Comparison of ENCODE assay signal across 1 cellular context in the genomic region with DNA sequence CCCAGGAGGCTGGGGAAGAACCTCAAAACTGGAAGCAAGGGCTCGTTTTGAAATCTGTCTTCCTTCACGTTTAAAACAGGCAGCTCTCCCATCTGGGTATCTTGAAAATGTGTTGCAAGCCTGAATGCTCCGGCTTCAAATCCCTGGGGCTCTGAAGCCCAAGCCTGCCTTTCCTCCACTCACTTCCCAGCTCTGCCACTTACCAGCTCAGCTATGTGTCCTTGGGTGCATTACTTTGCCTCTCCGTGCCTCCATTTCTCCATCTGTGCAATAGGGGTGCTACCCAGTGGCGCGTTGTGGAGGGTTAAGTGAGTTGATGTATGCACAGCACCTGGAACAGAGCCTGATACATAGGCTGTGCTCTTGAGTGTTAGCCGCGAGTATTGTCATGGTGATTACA.
TF ChIP-seq lines count a peak whose summit lies in the region.

No MANE protein-coding gene starts in this region.

TF ChIP-seq in IMR-90, 13 proteins besides CTCF, POLR2A, EP300 and RAD21 (continued from another document):
- TF ChIP-seq, protein P1, sequence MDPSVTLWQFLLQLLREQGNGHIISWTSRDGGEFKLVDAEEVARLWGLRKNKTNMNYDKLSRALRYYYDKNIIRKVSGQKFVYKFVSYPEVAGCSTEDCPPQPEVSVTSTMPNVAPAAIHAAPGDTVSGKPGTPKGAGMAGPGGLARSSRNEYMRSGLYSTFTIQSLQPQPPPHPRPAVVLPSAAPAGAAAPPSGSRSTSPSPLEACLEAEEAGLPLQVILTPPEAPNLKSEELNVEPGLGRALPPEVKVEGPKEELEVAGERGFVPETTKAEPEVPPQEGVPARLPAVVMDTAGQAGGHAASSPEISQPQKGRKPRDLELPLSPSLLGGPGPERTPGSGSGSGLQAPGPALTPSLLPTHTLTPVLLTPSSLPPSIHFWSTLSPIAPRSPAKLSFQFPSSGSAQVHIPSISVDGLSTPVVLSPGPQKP (IDR thresholded peaks at IDR 0.05; ENCODE audit: borderline replicate concordance, low read depth, low read length) = no peak
- no peak for TF ChIP-seq RCOR1 (IDR thresholded peaks at IDR 0.05; ENCODE audit: insufficient replicate concordance, low read length)
- TF ChIP-seq MAFK (IDR thresholded peaks at IDR 0.05; ENCODE audit: low read depth, low read length) = no peak
- no peak for TF ChIP-seq MXI1 (IDR thresholded peaks at IDR 0.05; ENCODE audit: borderline replicate concordance, low read depth, low read length)
- no peak for TF ChIP-seq NFE2L2 (IDR thresholded peaks at IDR 0.05; ENCODE audit: low read depth, low read length)
- TF ChIP-seq, protein P2, sequence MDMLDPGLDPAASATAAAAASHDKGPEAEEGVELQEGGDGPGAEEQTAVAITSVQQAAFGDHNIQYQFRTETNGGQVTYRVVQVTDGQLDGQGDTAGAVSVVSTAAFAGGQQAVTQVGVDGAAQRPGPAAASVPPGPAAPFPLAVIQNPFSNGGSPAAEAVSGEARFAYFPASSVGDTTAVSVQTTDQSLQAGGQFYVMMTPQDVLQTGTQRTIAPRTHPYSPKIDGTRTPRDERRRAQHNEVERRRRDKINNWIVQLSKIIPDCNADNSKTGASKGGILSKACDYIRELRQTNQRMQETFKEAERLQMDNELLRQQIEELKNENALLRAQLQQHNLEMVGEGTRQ (IDR thresholded peaks at IDR 0.05; ENCODE audit: low read depth, low read length) = no peak
- TF ChIP-seq BHLHE40 (IDR thresholded peaks at IDR 0.05; ENCODE audit: low read depth, low read length) = no peak
- no peak for TF ChIP-seq SMC3 (IDR thresholded peaks at IDR 0.05; ENCODE audit: low read depth, low read length)
